ENCODE assay signal across 8 cellular contexts in the genomic region with DNA sequence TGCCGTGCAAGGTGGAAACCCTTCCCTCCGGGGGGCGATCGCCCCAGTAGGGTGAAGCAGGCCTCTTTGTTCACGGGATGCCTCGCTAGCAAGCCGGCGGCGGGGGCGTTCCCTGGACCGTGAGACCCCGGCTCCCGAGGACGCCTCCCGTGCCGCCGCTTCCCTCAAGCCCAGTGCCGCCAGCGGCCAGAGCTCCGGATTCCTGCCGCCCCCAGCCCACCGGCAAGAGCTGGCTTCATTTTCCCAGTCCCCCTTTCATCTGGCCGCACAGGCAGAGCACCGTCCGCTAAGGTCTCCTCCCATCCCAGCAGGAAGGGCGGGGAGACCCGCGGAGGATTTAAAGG. TPM values are rescaled to one million over a fixed set of nuclear protein-coding genes. Genes with fewer than 3 reads are reported as not detected.
DNase-seq lines count a peak whose midpoint lies in the region; ATAC-seq and TF ChIP-seq lines count a peak whose summit lies in the region.

No MANE protein-coding gene starts in this region.

- H3K79me2 ChIP-seq in fibroblast of lung (ENCODE audit: control insufficient read depth, insufficient read depth, low read length) = peaks cover 6% of the 10 kb centered on the region

- TF ChIP-seq CTCF in AG04449 (IDR thresholded peaks at IDR 0.05; ENCODE audit: insufficient read depth, low read length, missing control alignments) (peak; percentile 23), fibroblast of lung (conservative IDR thresholded peaks at IDR 0.05 in 1 of 2, IDR thresholded peaks at IDR 0.05 in 1 of 2; ENCODE audit: low read depth in 1 of 2, low read length in 2 of 2) (no peak), prostate gland (IDR thresholded peaks at IDR 0.05) (peak in 1 of 4 experiments; percentile 22)

- no peak for DNase-seq in AG04449 (ENCODE audit: low read depth, low spot score)
- peak; percentile 35 for DNase-seq in activated T-cell treated with anti-CD3 and anti-CD28 coated beads, Interleukin-2, amount 50 U/mL, for 4 hours
- DNase-seq in fibroblast of lung (ENCODE audit: low read depth in 2 of 2) = peak in 1 of 2 donors; percentile 35
- DNase-seq in prostate gland (ENCODE audit: low spot score) = no peak
- no peak for DNase-seq in dedifferentiated amniotic fluid mesenchymal stem cell (ENCODE audit: extremely low spot score)
- DNase-seq in cerebellar nuclear complex (lab: John Stamatoyannopoulos, UW) = no peak

- intact Hi-C loops in prostate gland (cut with DNase I) = no loop called here

- H3K9me3 Mint-ChIP-seq in activated T-cell treated with anti-CD3 and anti-CD28 coated beads, Interleukin-2, amount 50 U/mL, for 4 hours = no peaks in the 10 kb centered on the region

- H3K36me3 Mint-ChIP-seq in activated T-cell treated with anti-CD3 and anti-CD28 coated beads, Interleukin-2, amount 50 U/mL, for 4 hours (ENCODE audit: insufficient read depth) = no peaks in the 10 kb centered on the region

- peak overlapping the region; percentile 88 for H3K27ac ChIP-seq in KOPT-K1 (ENCODE audit: low read depth, low read length, poor library complexity, severe bottlenecking)
- H3K27ac ChIP-seq in fibroblast of lung (ENCODE audit: insufficient read depth, low read length) = peak overlapping the region; percentile 84
- H3K27ac ChIP-seq in prostate gland = peak overlapping the region; percentile 76 to 87

- no peaks in the 10 kb centered on the region for H4K20me1 ChIP-seq in fibroblast of lung (ENCODE audit: control insufficient read depth, extremely low read depth, insufficient read depth, low read length)

- peak overlapping the region; percentile 83 for H3K4me2 ChIP-seq in fibroblast of lung (ENCODE audit: extremely low read depth, insufficient read depth, low read length)

- H3K27me3 ChIP-seq in fibroblast of lung (ENCODE audit: control insufficient read depth, insufficient read depth, low read length) (no peaks in the 10 kb centered on the region), prostate gland (replicated peaks; ENCODE audit: insufficient read depth) (no peaks in the 10 kb centered on the region)

- H3K4me1 ChIP-seq in fibroblast of lung (ENCODE audit: control insufficient read depth, extremely low read depth, insufficient read depth, low read length) = peaks cover 49% of the 10 kb centered on the region
- peaks cover 2% of the 10 kb centered on the region for H3K4me1 ChIP-seq in prostate gland (replicated peaks)

- H3K4me3 Mint-ChIP-seq in activated T-cell treated with anti-CD3 and anti-CD28 coated beads, Interleukin-2, amount 50 U/mL, for 4 hours = peak overlapping the region; percentile 82

- H3K4me1 Mint-ChIP-seq in activated T-cell treated with anti-CD3 and anti-CD28 coated beads, Interleukin-2, amount 50 U/mL, for 4 hours (ENCODE audit: low read depth) = peaks cover 56% of the 10 kb centered on the region

- H3K36me3 ChIP-seq in KOPT-K1 (ENCODE audit: insufficient read depth, low read length) (no peaks in the 10 kb centered on the region), fibroblast of lung (ENCODE audit: control insufficient read depth, insufficient read depth, low read length) (no peaks in the 10 kb centered on the region), prostate gland (no peaks in the 10 kb centered on the region)

- POLR2A ChIA-PET in AG04449 (lab: Yijun Ruan, JAX) = interaction anchor here (0.7 to 4.0 kb wide), 9 partner anchors 8 to 31 kb away, joined by 3 to 40 read pairs (median 10); partner anchors contain the start of gene IER5

- H3K27me3 Mint-ChIP-seq in activated T-cell treated with anti-CD3 and anti-CD28 coated beads, Interleukin-2, amount 50 U/mL, for 4 hours (ENCODE audit: low read depth) = peaks cover 2% of the 10 kb centered on the region

- no peak for TF ChIP-seq POLR2A in prostate gland (IDR thresholded peaks at IDR 0.05)

- H2AFZ ChIP-seq in fibroblast of lung (ENCODE audit: low read length) = no peak overlapping the region

- ATAC-seq in GM19025 (IDR thresholded peaks at IDR 0.05; ENCODE audit: low read depth, unreplicated experiment) = peak; percentile 3
- no peak for ATAC-seq in activated T-cell treated with anti-CD3 and anti-CD28 coated beads, Interleukin-2, amount 50 U/mL, for 4 hours

- CTCF ChIA-PET in AG04449 (lab: Yijun Ruan, JAX) = interaction anchor here (0.8 to 3.0 kb wide), 10 partner anchors 9 to 38 kb away, joined by 3 to 15 read pairs (median 4); no protein-coding TSS in a partner anchor

- peak overlapping the region; percentile 89 for H3K9ac ChIP-seq in fibroblast of lung (ENCODE audit: insufficient read depth, low read length)

- H3K4me3 ChIP-seq in AG04449 (ENCODE audit: low read depth, low read length) (peak overlapping the region; percentile 76), fibroblast of lung (replicated peaks in 1 of 4; ENCODE audit: control extremely low read depth in 1 of 4, insufficient read depth in 1 of 4, low read depth in 3 of 4, low read length in 4 of 4) (peak overlapping the region; percentile 57 to 87 (median 64)), prostate gland (peak overlapping the region; percentile 68 to 76)

- WGBS in prostate gland = 0% methylated on average over 10 of the region's 28 CpGs

- H3K9me3 ChIP-seq in KOPT-K1 (ENCODE audit: insufficient read depth, low read length, poor library complexity, severe bottlenecking) = no peaks in the 10 kb centered on the region
- H3K9me3 ChIP-seq in fibroblast of lung (ENCODE audit: control insufficient read depth, insufficient read depth, low read depth, low read length) = no peaks in the 10 kb centered on the region
- H3K9me3 ChIP-seq in prostate gland = no peaks in the 10 kb centered on the region

RNA-seq across cellular contexts. Expression of gene IER5, which starts 16.3 kb away (rescaled TPM):
- total RNA-seq in activated T-cell treated with anti-CD3 and anti-CD28 coated beads, Interleukin-2, amount 50 U/mL, for 4 hours = 10 to 100 TPM; 43.6 to 58.9 (median 54.9) TPM
- total RNA-seq in fibroblast of lung (31.1 and 42.8 TPM in 2 replicates), prostate gland (10 to 100 TPM; 10.3 to 14.3 TPM)
- 19.1 and 24.2 TPM in 2 replicates for polyA plus RNA-seq in fibroblast of lung
- 26.0 and 33.9 TPM in 2 replicates for polyA plus RNA-seq in fibroblast of lung (2012)
- 8.7 and 13.4 TPM in 2 replicates for polyA minus RNA-seq in fibroblast of lung (ENCODE audit: low replicate concordance)
